ENCODE assay signal across 15 cellular contexts in genomic region chr10:22657028-22657427, GRCh38. TPM values are rescaled to one million over a fixed set of nuclear protein-coding genes. Genes with fewer than 3 reads are reported as not detected.
A peak's percentile ranks its signal among the peaks of the same experiment; 100 is the strongest.
DNase-seq lines count a peak whose midpoint lies in the region; ATAC-seq and TF ChIP-seq lines count a peak whose summit lies in the region.
"Had no signal": no experiment of that assay in that cellular context is flagged by ENCODE, and none has a peak within 500 bp of the region (broad histone marks: within the 10 kb centered on the region; RNA-seq: fewer than 3 reads in every experiment).

No MANE protein-coding gene starts in this region.

- H4K91ac ChIP-seq in IMR-90 (ENCODE audit: insufficient read depth, low read depth, low read length) = no peak overlapping the region

- no peak overlapping the region for H3K4me3 Mint-ChIP-seq in neural crest cell

- no peaks in the 10 kb centered on the region for H3K9me3 ChIP-seq in IMR-90 (ENCODE audit: control insufficient read depth, insufficient read depth, low read length)
- H3K9me3 ChIP-seq in effector memory CD4-positive, alpha-beta T cell (ENCODE audit: control insufficient read depth, low read length) = no peaks in the 10 kb centered on the region
- H3K9me3 ChIP-seq: gastroesophageal sphincter, suprapubic skin had no signal

- no peaks in the 10 kb centered on the region for H3K27me3 ChIP-seq in IMR-90 (ENCODE audit: control insufficient read depth, insufficient read depth, low read length)
- H3K27me3 ChIP-seq in effector memory CD4-positive, alpha-beta T cell (replicated peaks; ENCODE audit: control insufficient read depth, insufficient read depth, low read length, poor library complexity, severe bottlenecking) = no peaks in the 10 kb centered on the region
- H3K27me3 ChIP-seq: gastroesophageal sphincter, suprapubic skin had no signal

- peak overlapping the region; percentile 21; the same call in 1 of the 2 replicates for H2BK20ac ChIP-seq in IMR-90 (ENCODE audit: low read depth, low read length)

- H3K4ac ChIP-seq in IMR-90 (ENCODE audit: low read depth, low read length) = no peak overlapping the region; the same call in 1 of the 2 replicates

- no peak overlapping the region for H3K4me2 ChIP-seq in IMR-90 (ENCODE audit: low read depth, low read length)

- H4K5ac ChIP-seq in IMR-90 (ENCODE audit: low read depth, low read length) = peak overlapping the region; percentile 52; the same call in 1 of the 2 replicates

- no TSS peak for BruUV-seq in IMR-90 (replicated peaks; lab: Mats Ljungman, UMichigan)

- 0 out of 2 replicates have a peak overlapping the region, but pooled peaks have one; percentile 26 for H3K18ac ChIP-seq in IMR-90 (ENCODE audit: low read depth, low read length)

- no peak overlapping the region for H3K56ac ChIP-seq in IMR-90 (ENCODE audit: extremely low read depth, insufficient read depth, low read length)

- intact Hi-C loops in IMR-90 (cut with micrococcal nuclease) = no loop called here

- H3K14ac ChIP-seq in IMR-90 (replicated peaks; ENCODE audit: low read depth, low read length) = no peak overlapping the region

- H4K20me1 ChIP-seq in IMR-90 (ENCODE audit: insufficient read depth, low read length) = no peaks in the 10 kb centered on the region; the same call in 1 of the 2 replicates

- in situ Hi-C loops in IMR-90 (cut with MboI; ENCODE audit: low sequenced_read_pairs) = no loop called here

- H2AK9ac ChIP-seq in IMR-90 (replicated peaks; ENCODE audit: low read depth, low read length, poor library complexity) = no peak overlapping the region

- no peaks in the 10 kb centered on the region for H3K36me3 Mint-ChIP-seq in neural crest cell (ENCODE audit: low read depth)
- H3K36me3 Mint-ChIP-seq: naive B cell had no signal

- H3K36me3 ChIP-seq in IMR-90 (ENCODE audit: control insufficient read depth, insufficient read depth, low read length) = no peaks in the 10 kb centered on the region
- no peaks in the 10 kb centered on the region for H3K36me3 ChIP-seq in effector memory CD4-positive, alpha-beta T cell (ENCODE audit: control insufficient read depth, insufficient read depth, low read length)
- H3K36me3 ChIP-seq: suprapubic skin had no signal

- peaks cover 18% of the 10 kb centered on the region for H3K9me1 ChIP-seq in IMR-90 (ENCODE audit: insufficient read depth, low read length)

- H3K4me1 Mint-ChIP-seq in neural crest cell = peaks cover 23% of the 10 kb centered on the region

- H3K27me3 Mint-ChIP-seq in neural crest cell (ENCODE audit: low read depth) = no peaks in the 10 kb centered on the region
- H3K27me3 Mint-ChIP-seq: naive B cell had no signal

- TF ChIP-seq POLR2A in IMR-90 (IDR thresholded peaks at IDR 0.05; ENCODE audit: low read depth, low read length) = no peak

- peaks cover 12% of the 10 kb centered on the region for H3K4me1 ChIP-seq in IMR-90 (ENCODE audit: control insufficient read depth, insufficient read depth, low read length)
- peaks cover 76% of the 10 kb centered on the region for H3K4me1 ChIP-seq in effector memory CD4-positive, alpha-beta T cell (ENCODE audit: control insufficient read depth, insufficient read depth, low read length, poor library complexity, severe bottlenecking)

- H3K79me1 ChIP-seq in IMR-90 (ENCODE audit: low read depth in 1 of 2, low read length in 2 of 2) = peaks cover 43 to 78% of the 10 kb centered on the region in 2 experiments

- H2AFZ ChIP-seq in IMR-90 (replicated peaks; ENCODE audit: low read length, poor library complexity) = no peak overlapping the region

- CTCF ChIA-PET in IMR-90 (lab: Yijun Ruan, JAX) = no interaction called here

- H3K27ac ChIP-seq in IMR-90 (ENCODE audit: insufficient read depth, low read length) = no peak overlapping the region; the same call in 1 of the 2 replicates
- peak overlapping the region; percentile 47 for H3K27ac ChIP-seq in effector memory CD4-positive, alpha-beta T cell (ENCODE audit: insufficient read depth, low read length, poor library complexity, severe bottlenecking)
- H3K27ac ChIP-seq: gastroesophageal sphincter, suprapubic skin had no signal

- H4K8ac ChIP-seq in IMR-90 (ENCODE audit: low read depth in 2 of 2, low read length in 2 of 2) = peak overlapping the region in 1 of 2 experiments; percentile 56; a peak in 1 of 4 replicates

- 50% methylated on average over 2 of the region's 4 CpGs; no CpG with 5 or more reads in 1 of the 2 experiments for whole genome bisulfite sequencing in IMR-90 (ENCODE audit: extremely low coverage in 2 of 2, insufficient read length in 1 of 2), 2 experiments

- dilution Hi-C loops in IMR-90 (cut with HindIII; ENCODE audit: low sequenced_read_pairs, unreplicated experiment) = no loop called here

- H3K9me3 Mint-ChIP-seq in neural crest cell = no peaks in the 10 kb centered on the region
- H3K9me3 Mint-ChIP-seq: naive B cell had no signal

- TF ChIP-seq CTCF in IMR-90 (conservative IDR thresholded peaks at IDR 0.05; ENCODE audit: low read depth, low read length) (no peak), neural crest cell (conservative IDR thresholded peaks at IDR 0.05) (no peak)

- peak; percentile 1 for DNase-seq in NCI-H2171 treated with DMSO at 0.1 percent for 48 hours (lab: John Stamatoyannopoulos, UW)
- DNase-seq in NCI-H2171 (lab: John Stamatoyannopoulos, UW) = no peak
- no peak for DNase-seq in IMR-90
- DNase-seq in effector memory CD4-positive, alpha-beta T cell = no peak
- DNase-seq in neural crest cell (ENCODE audit: low read depth, low spot score) = no peak
- DNase-seq in stimulated activated CD4-positive, alpha-beta T cell treated with anti-CD3 and anti-CD28 coated beads, Interleukin-12 subunit alpha, Interleukin-12 subunit beta, amount 100 ng/mL, for 4 hours = no peak
- DNase-seq: activated CD4-positive, alpha-beta T cell treated with anti-CD3 and anti-CD28 coated beads, Interleukin-2, amount 50 U/mL, for 4 hours; effector CD8-positive, alpha-beta T cell; naive B cell; NCI-H345 had no signal

- peak overlapping the region; percentile 76 for H2BK120ac ChIP-seq in IMR-90 (ENCODE audit: low read depth, low read length)

- H2AK5ac ChIP-seq in IMR-90 (ENCODE audit: low read depth, low read length) = peak overlapping the region; percentile 24; the same call in 1 of the 2 replicates

- no peak overlapping the region for H3K4me3 ChIP-seq in IMR-90 (ENCODE audit: insufficient read depth, low read depth, low read length)
- peak overlapping the region; percentile 13 for H3K4me3 ChIP-seq in effector memory CD4-positive, alpha-beta T cell (ENCODE audit: insufficient read depth, low read depth, low read length, poor library complexity, severe bottlenecking)
- H3K4me3 ChIP-seq: gastroesophageal sphincter, suprapubic skin had no signal

- H3K9ac ChIP-seq in IMR-90 (ENCODE audit: low read depth, low read length) = no peak overlapping the region

- no peak for TF ChIP-seq RAD21 in IMR-90 (IDR thresholded peaks at IDR 0.05; ENCODE audit: low read length)

- H2BK5ac ChIP-seq in IMR-90 (ENCODE audit: low read depth, low read length, poor library complexity, severe bottlenecking) = no peak overlapping the region

- no peak overlapping the region; the same call in 1 of the 2 replicates for H3K23ac ChIP-seq in IMR-90 (ENCODE audit: low read depth, low read length)

- POLR2A ChIA-PET in IMR-90 (lab: Charles Lee; ENCODE audit: unreplicated experiment) = no interaction called here

- peak overlapping the region; percentile 19; the same call in 1 of the 3 replicates for H2BK15ac ChIP-seq in IMR-90 (ENCODE audit: low read depth, low read length)

- peak overlapping the region; percentile 54 for H3K27ac Mint-ChIP-seq in neural crest cell (ENCODE audit: unreplicated experiment)

- ATAC-seq in IMR-90 (ENCODE audit: low read depth) (no peak), HG02852 (IDR thresholded peaks at IDR 0.05; ENCODE audit: unreplicated experiment) (no peak), GM21528 (IDR thresholded peaks at IDR 0.05; ENCODE audit: low FRiP score, unreplicated experiment) (no peak)
- ATAC-seq: gastroesophageal sphincter, sciatic nerve had no signal

TF ChIP-seq in IMR-90, 13 proteins besides CTCF, POLR2A, EP300 and RAD21:
- TF ChIP-seq SMC3 (IDR thresholded peaks at IDR 0.05; ENCODE audit: low read depth, low read length) (no peak), MXI1 (IDR thresholded peaks at IDR 0.05; ENCODE audit: borderline replicate concordance, low read depth, low read length) (no peak), ELK1 (IDR thresholded peaks at IDR 0.05; ENCODE audit: borderline replicate concordance, low read depth, low read length) (no peak), NFE2L2 (IDR thresholded peaks at IDR 0.05; ENCODE audit: low read depth, low read length) (no peak)
- TF ChIP-seq, protein P1, sequence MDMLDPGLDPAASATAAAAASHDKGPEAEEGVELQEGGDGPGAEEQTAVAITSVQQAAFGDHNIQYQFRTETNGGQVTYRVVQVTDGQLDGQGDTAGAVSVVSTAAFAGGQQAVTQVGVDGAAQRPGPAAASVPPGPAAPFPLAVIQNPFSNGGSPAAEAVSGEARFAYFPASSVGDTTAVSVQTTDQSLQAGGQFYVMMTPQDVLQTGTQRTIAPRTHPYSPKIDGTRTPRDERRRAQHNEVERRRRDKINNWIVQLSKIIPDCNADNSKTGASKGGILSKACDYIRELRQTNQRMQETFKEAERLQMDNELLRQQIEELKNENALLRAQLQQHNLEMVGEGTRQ (IDR thresholded peaks at IDR 0.05; ENCODE audit: low read depth, low read length) = no peak
TF ChIP-seq in IMR-90: peak in this region for 0.

RNA-seq across cellular contexts. Expression of gene PIP4K2A, which starts 57.4 kb away (rescaled TPM):
- total RNA-seq in IMR-90 (2012; rRNA removed) = 18.1 and 21.9 TPM in 2 replicates
- 8.8 and 9.8 TPM in 2 replicates for polyA plus RNA-seq in IMR-90 (2012; rRNA removed)
- polyA plus RNA-seq in IMR-90 (2012; cell fraction: cytosol; rRNA removed) = 2.7 and 3.9 TPM in 2 replicates
- polyA plus RNA-seq in IMR-90 (2012; cell fraction: nucleus; rRNA removed; ENCODE audit: low replicate concordance) = 1.3 and 7.1 TPM in 2 replicates
- 25.4 and 28.7 TPM in 2 replicates for total RNA-seq in neural crest cell
